Comparison of ENCODE assay signal across 25 cellular contexts in the genomic region with DNA sequence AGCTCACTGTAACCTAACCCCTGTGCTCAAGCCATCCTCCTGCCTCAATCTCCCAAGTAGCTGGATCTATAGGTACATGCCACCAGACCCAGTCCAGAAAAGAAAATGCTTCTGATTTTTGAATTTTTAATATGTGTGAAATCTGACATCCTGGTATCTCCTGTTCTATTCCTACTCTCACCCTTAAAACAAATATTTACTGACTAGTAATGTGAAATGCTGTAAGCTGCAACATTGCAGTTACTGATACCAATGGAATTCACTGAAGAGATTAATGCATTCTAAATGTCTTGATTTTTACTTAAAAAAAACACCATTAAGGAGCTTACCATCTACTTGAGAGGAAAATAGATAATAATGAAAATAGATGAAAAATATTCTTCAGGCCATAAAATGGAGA.
"Had no signal": no experiment of that assay in that cellular context is flagged by ENCODE, and none has a peak within 500 bp of the region (broad histone marks: within the 10 kb centered on the region; RNA-seq: fewer than 3 reads in every experiment).

No MANE protein-coding gene starts in this region.

- DNase-seq: hippocampal formation; left colon; left ventricle myocardium inferior; mesendoderm; naive thymus-derived CD4-positive, alpha-beta T cell; ovary; stimulated activated CD4-positive, alpha-beta T cell treated with anti-CD3 and anti-CD28 coated beads, Interleukin-12 subunit alpha, Interleukin-12 subunit beta, amount 100 ng/mL, for 4 hours; stimulated activated CD4-positive, alpha-beta T cell treated with anti-CD3 and anti-CD28 coated beads, Interleukin-15, amount 100 ng/mL, for 24 hours; stimulated activated CD4-positive, alpha-beta T cell treated with anti-CD3 and anti-CD28 coated beads, Interleukin-2, amount 100 ng/mL, for 24 hours; stimulated activated CD4-positive, alpha-beta T cell treated with anti-CD3 and anti-CD28 coated beads, Interleukin-4, amount 100 ng/mL, for 1 hour; stimulated activated naive B cell treated with anti-CD40 and anti-IgM and Interleukin-4, amounts not matched to agents 10 μg/mL and 1 μg/mL and 100 μg/mL, for 72 hours; stimulated activated naive CD8-positive, alpha-beta T cell treated with anti-CD3 and anti-CD28 coated beads, Interleukin-15, Interleukin-2, amounts not matched to agents 100 U/mL and 50 U/mL, for 24 hours; stomach; testis; thyroid gland; transverse colon; upper lobe of left lung had no signal

- ATAC-seq: left colon; naive thymus-derived CD4-positive, alpha-beta T cell; natural killer cell treated with Interleukin-12 subunit alpha and Interleukin-12 subunit beta and Interleukin-15 and Interleukin-18, amount 100 ng/mL, for 72 hours; sciatic nerve; stimulated activated naive B cell treated with anti-CD40 and anti-IgM and Interleukin-4, amounts not matched to agents 10 μg/mL and 1 μg/mL and 100 μg/mL, for 72 hours; stimulated activated naive CD8-positive, alpha-beta T cell treated with anti-CD3 and anti-CD28 coated beads, Interleukin-15, Interleukin-2, amounts not matched to agents 100 U/mL and 50 U/mL, for 24 hours had no signal

- H3K27me3 Mint-ChIP-seq: natural killer cell treated with Interleukin-12 subunit alpha and Interleukin-12 subunit beta and Interleukin-15 and Interleukin-18, amount 100 ng/mL, for 72 hours; progenitor cell of endocrine pancreas; stimulated activated naive B cell treated with anti-CD40 and anti-IgM and Interleukin-4, amounts not matched to agents 10 μg/mL and 1 μg/mL and 100 μg/mL, for 72 hours had no signal

- H3K4me3 ChIP-seq: left ventricle myocardium inferior, lung, ovary, right atrium auricular region, skin epidermis, stomach, testis, thyroid gland, transverse colon, upper lobe of left lung, vagina had no signal

- H3K4me1 ChIP-seq: right atrium auricular region, testis, thyroid gland, transverse colon, upper lobe of left lung, vagina had no signal

- H3K4me3 Mint-ChIP-seq: mesothelial cell of epicardium; naive thymus-derived CD4-positive, alpha-beta T cell; natural killer cell treated with Interleukin-12 subunit alpha and Interleukin-12 subunit beta and Interleukin-15 and Interleukin-18, amount 100 ng/mL, for 72 hours; stimulated activated naive B cell treated with anti-CD40 and anti-IgM and Interleukin-4, amounts not matched to agents 10 μg/mL and 1 μg/mL and 100 μg/mL, for 72 hours had no signal

- H3K27ac Mint-ChIP-seq: mesothelial cell of epicardium; naive thymus-derived CD4-positive, alpha-beta T cell; natural killer cell treated with Interleukin-12 subunit alpha and Interleukin-12 subunit beta and Interleukin-15 and Interleukin-18, amount 100 ng/mL, for 72 hours; progenitor cell of endocrine pancreas; stimulated activated naive B cell treated with anti-CD40 and anti-IgM and Interleukin-4, amounts not matched to agents 10 μg/mL and 1 μg/mL and 100 μg/mL, for 72 hours had no signal

- H3K36me3 ChIP-seq: left ventricle myocardium inferior, ovary, right atrium auricular region, stomach, thyroid gland, transverse colon, upper lobe of left lung, vagina had no signal

- H3K27me3 ChIP-seq: ovary, right atrium auricular region, stomach, testis, thyroid gland, transverse colon, upper lobe of left lung, vagina had no signal

- H3K27ac ChIP-seq: ovary, right atrium auricular region, skin epidermis, stomach, testis, thyroid gland, transverse colon, upper lobe of left lung, vagina had no signal

- H3K36me3 Mint-ChIP-seq: mesothelial cell of epicardium; naive thymus-derived CD4-positive, alpha-beta T cell; natural killer cell treated with Interleukin-12 subunit alpha and Interleukin-12 subunit beta and Interleukin-15 and Interleukin-18, amount 100 ng/mL, for 72 hours; stimulated activated naive B cell treated with anti-CD40 and anti-IgM and Interleukin-4, amounts not matched to agents 10 μg/mL and 1 μg/mL and 100 μg/mL, for 72 hours had no signal

- H3K4me1 Mint-ChIP-seq: mesothelial cell of epicardium; naive thymus-derived CD4-positive, alpha-beta T cell; stimulated activated naive B cell treated with anti-CD40 and anti-IgM and Interleukin-4, amounts not matched to agents 10 μg/mL and 1 μg/mL and 100 μg/mL, for 72 hours had no signal
